In the genomic region with DNA sequence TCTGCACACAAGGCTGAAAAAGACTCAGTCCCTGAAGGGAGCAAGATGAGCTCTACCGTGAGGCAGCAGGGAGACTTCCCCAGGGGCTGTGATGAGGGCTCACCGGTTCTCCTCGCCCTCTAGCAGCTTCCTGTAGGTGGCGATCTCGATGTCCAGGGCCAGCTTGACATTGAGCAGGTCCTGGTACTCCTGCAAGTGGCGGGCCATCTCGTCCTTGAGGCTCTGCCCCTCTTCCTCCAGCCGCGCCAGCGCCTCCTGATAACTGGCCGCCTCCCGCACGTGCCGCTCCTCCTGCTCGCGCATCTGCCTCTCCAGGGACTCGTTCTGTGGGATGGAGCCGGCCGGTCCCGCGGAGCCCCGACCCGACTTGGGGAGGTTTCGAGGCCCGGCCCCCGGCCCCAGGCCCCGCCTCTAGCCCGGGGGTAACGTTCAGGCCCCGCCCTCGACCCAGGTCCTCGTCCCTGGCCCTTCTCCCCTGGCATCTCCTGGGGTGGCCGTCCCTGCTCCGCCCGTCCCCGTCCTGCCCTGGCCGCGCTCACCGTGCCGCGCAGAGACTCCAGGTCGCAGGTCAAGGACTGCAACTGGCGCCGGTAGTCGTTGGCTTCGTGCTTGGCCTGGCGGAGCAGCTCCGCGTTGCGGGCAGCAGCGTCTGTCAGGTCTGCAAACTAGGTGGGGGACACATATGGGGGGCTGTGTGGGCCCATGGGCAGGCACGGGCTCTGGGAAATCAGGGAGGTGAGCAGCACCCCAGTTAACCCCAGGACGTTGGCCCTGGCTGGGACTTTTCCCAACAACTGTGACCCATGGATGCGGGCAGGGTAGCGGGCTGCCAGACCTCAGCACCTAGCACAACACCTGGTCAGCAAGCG, we compare ENCODE assay signal across 8 cellular contexts. TPM values are rescaled to one million over a fixed set of nuclear protein-coding genes. Genes with fewer than 3 reads are reported as not detected.
DNase-seq lines count a peak whose midpoint lies in the region; ATAC-seq and TF ChIP-seq lines count a peak whose summit lies in the region.

No MANE protein-coding gene starts in this region.

- peak overlapping the region; percentile 28 for H3K23ac ChIP-seq in neuronal stem cell (ENCODE audit: low read depth, low read length, poor library complexity)

- no peaks in the 10 kb centered on the region for H3K79me1 ChIP-seq in neuronal stem cell (ENCODE audit: low read depth, low read length)

- H3K27ac Mint-ChIP-seq in activated T-cell treated with anti-CD3 and anti-CD28 coated beads, Interleukin-2, amount 50 U/mL, for 24 hours: no peak overlapping the region

- TF ChIP-seq CTCF in foreskin fibroblast (IDR thresholded peaks at IDR 0.05; ENCODE audit: low read depth, low read length): peak; percentile 59
- TF ChIP-seq CTCF in upper lobe of left lung (IDR thresholded peaks at IDR 0.05): peak; percentile 20 to 64 (median 37)

- peak overlapping the region; percentile 75 for H2AFZ ChIP-seq in neuronal stem cell (ENCODE audit: low read length)

- H2BK15ac ChIP-seq in neuronal stem cell (ENCODE audit: low read length): no peak overlapping the region

- H3K4me2 ChIP-seq in neuronal stem cell (ENCODE audit: insufficient read depth, low read length, poor library complexity, severe bottlenecking): peak overlapping the region; percentile 82

- DNase-seq in NCI-H1694 treated with DMSO at 0.1 percent for 48 hours (lab: John Stamatoyannopoulos, UW) (peak; percentile 35), NCI-H1694 (lab: John Stamatoyannopoulos, UW) (no peak), NCI-H524 treated with DMSO at 0.1 percent for 48 hours (lab: John Stamatoyannopoulos, UW) (peak; percentile 36), foreskin fibroblast (peak; percentile 36 to 64), neuronal stem cell (ENCODE audit: low spot score) (peak; percentile 55), upper lobe of left lung (peak; percentile 77 to 88), cerebellar nuclear complex (lab: John Stamatoyannopoulos, UW) (no peak)
- DNase-seq in activated T-cell treated with anti-CD3 and anti-CD28 coated beads, Interleukin-2, amount 50 U/mL, for 24 hours: peak; percentile 67

- H3K27me3 ChIP-seq in neuronal stem cell (ENCODE audit: control insufficient read depth in 3 of 3, insufficient read depth in 3 of 3, low read depth in 1 of 3, low read length in 3 of 3) (peaks cover 0 to 32% (median 24%) of the 10 kb centered on the region in 3 experiments), upper lobe of left lung (peaks cover 0 to 7% (median 3%) of the 10 kb centered on the region in 4 donors)

- H3K9me3 Mint-ChIP-seq in activated T-cell treated with anti-CD3 and anti-CD28 coated beads, Interleukin-2, amount 50 U/mL, for 24 hours: no peaks in the 10 kb centered on the region

- peak; percentile 45 to 46 for ATAC-seq in upper lobe of left lung (ENCODE audit: low FRiP score in 2 of 2)

- no peak for TF ChIP-seq EP300 in upper lobe of left lung (IDR thresholded peaks at IDR 0.05)

- no peak overlapping the region for H3K4ac ChIP-seq in neuronal stem cell (ENCODE audit: low read length)

- peak overlapping the region; percentile 79 for H3K18ac ChIP-seq in neuronal stem cell (ENCODE audit: low read length)

- H3K36me3 ChIP-seq in neuronal stem cell (replicated peaks in 1 of 2; ENCODE audit: control insufficient read depth in 2 of 2, insufficient read depth in 2 of 2, low read length in 2 of 2) (no peaks in the 10 kb centered on the region), upper lobe of left lung (no peaks in the 10 kb centered on the region)

- TF ChIP-seq POLR2A in upper lobe of left lung (IDR thresholded peaks at IDR 0.05): no peak

- H3K4me3 ChIP-seq in foreskin fibroblast (ENCODE audit: low read depth in 1 of 2, low read length in 2 of 2) (no peak overlapping the region), neuronal stem cell (ENCODE audit: low read length in 2 of 2) (peak overlapping the region in 1 of 2 donors; percentile 56), upper lobe of left lung (peak overlapping the region in 3 of 4 donors; percentile 35 to 48 (median 47))

- no peak overlapping the region for H2BK12ac ChIP-seq in neuronal stem cell (ENCODE audit: low read length)

- H4K91ac ChIP-seq in neuronal stem cell (ENCODE audit: low read depth, low read length, poor library complexity): no peak overlapping the region

- H3K9me3 ChIP-seq in neuronal stem cell (replicated peaks in 1 of 2; ENCODE audit: control insufficient read depth in 2 of 2, insufficient read depth in 1 of 2, low read depth in 1 of 2, low read length in 2 of 2) (no peaks in the 10 kb centered on the region), upper lobe of left lung (no peaks in the 10 kb centered on the region)

- H2BK5ac ChIP-seq in neuronal stem cell (ENCODE audit: low read length): no peak overlapping the region

- peak overlapping the region; percentile 90 for H3K9ac ChIP-seq in neuronal stem cell (ENCODE audit: low read depth, low read length, poor library complexity)

- no peak overlapping the region for H3K14ac ChIP-seq in neuronal stem cell (ENCODE audit: low read length)

- H3K4me1 Mint-ChIP-seq in activated T-cell treated with anti-CD3 and anti-CD28 coated beads, Interleukin-2, amount 50 U/mL, for 24 hours (ENCODE audit: low read depth): peaks cover 6% of the 10 kb centered on the region

- no peak overlapping the region for H2AK5ac ChIP-seq in neuronal stem cell (ENCODE audit: low read depth, low read length)

- H3K4me1 ChIP-seq in neuronal stem cell (ENCODE audit: control insufficient read depth in 2 of 2, insufficient read depth in 1 of 2, low read depth in 1 of 2, low read length in 2 of 2) (peaks cover 10 to 23% of the 10 kb centered on the region in 2 donors), upper lobe of left lung (peaks cover 8 to 19% (median 14%) of the 10 kb centered on the region in 4 donors)

- no peak overlapping the region for H4K8ac ChIP-seq in neuronal stem cell (ENCODE audit: low read depth, low read length)

- H3K27ac ChIP-seq in neuronal stem cell (replicated peaks; ENCODE audit: low read length): no peak overlapping the region
- no peak overlapping the region for H3K27ac ChIP-seq in upper lobe of left lung

- H3K4me3 Mint-ChIP-seq in activated T-cell treated with anti-CD3 and anti-CD28 coated beads, Interleukin-2, amount 50 U/mL, for 24 hours: peak overlapping the region; percentile 45

- H3K27me3 Mint-ChIP-seq in activated T-cell treated with anti-CD3 and anti-CD28 coated beads, Interleukin-2, amount 50 U/mL, for 24 hours: peaks cover 39% of the 10 kb centered on the region

- no CpG with 5 or more reads among the region's 56 CpGs for WGBS in neuronal stem cell (ENCODE audit: extremely low coverage in 2 of 2, insufficient read length in 2 of 2, insufficient replicate concordance in 1 of 2), 2 donors
- 14 to 27% methylated on average over 27 to 36 of the region's 56 CpGs for WGBS in upper lobe of left lung, 2 donors

- H3K36me3 Mint-ChIP-seq in activated T-cell treated with anti-CD3 and anti-CD28 coated beads, Interleukin-2, amount 50 U/mL, for 24 hours (ENCODE audit: low read depth): no peaks in the 10 kb centered on the region

- no peak overlapping the region for H2BK120ac ChIP-seq in neuronal stem cell (ENCODE audit: low read depth, low read length)

RNA-seq across cellular contexts. Expression of a gene that starts 3.9 kb away (rescaled TPM):
- 0.20 TPM for polyA plus RNA-seq in neuronal stem cell (2013, experiment 1 of 2)
- 0.17 TPM for polyA plus RNA-seq in neuronal stem cell (2013, experiment 2 of 2)
- total RNA-seq in upper lobe of left lung: not detected

RNA-seq across cellular contexts. Expression of a gene that starts 12.1 kb away (rescaled TPM):
- polyA plus RNA-seq in neuronal stem cell (2013, experiment 1 of 2): 49.4 TPM
- polyA plus RNA-seq in neuronal stem cell (2013, experiment 2 of 2): 48.1 TPM
- total RNA-seq in upper lobe of left lung: 100 to 1,000 TPM in 1 of 6 donors, 10 to 100 TPM in 5; 66.6 to 146 (median 75.6) TPM

RNA-seq across cellular contexts. Expression of a gene that starts 36.2 kb away (rescaled TPM):
- 32.8 TPM for polyA plus RNA-seq in neuronal stem cell (2013, experiment 1 of 2)
- polyA plus RNA-seq in neuronal stem cell (2013, experiment 2 of 2): 32.5 TPM
- total RNA-seq in upper lobe of left lung: 1 to 10 TPM in 4 of 6 donors, under 1 TPM in 2; 0.49 to 2.9 (median 1.3) TPM

RNA-seq across cellular contexts. Expression of a gene that starts 56.7 kb away (rescaled TPM):
- polyA plus RNA-seq in neuronal stem cell (2013, experiment 1 of 2): 8.7 TPM
- polyA plus RNA-seq in neuronal stem cell (2013, experiment 2 of 2): 8.7 TPM
- under 1 TPM in 1 of 6 donors, not detected in 5; 0.44 TPM for total RNA-seq in upper lobe of left lung

Comparison
In these comparisons a context has a peak if more than half of its experiments do, and no peak if none do; other contexts are left out.
1. DNase-seq: peak in NCI-H1694 treated with DMSO at 0.1 percent for 48 hours (single experiment), NCI-H524 treated with DMSO at 0.1 percent for 48 hours (single experiment), activated T-cell treated with anti-CD3 and anti-CD28 coated beads, Interleukin-2, amount 50 U/mL, for 24 hours (single experiment), foreskin fibroblast (2 of 2), neuronal stem cell (single experiment) and upper lobe of left lung (2 of 2); none in NCI-H1694 (single experiment) and cerebellar nuclear complex (0 of 2).
2. H3K4me3 ChIP-seq: peak in upper lobe of left lung (3 of 4); none in foreskin fibroblast (0 of 2).